Comparison of ENCODE assay signal across 8 cellular contexts in genomic region chr3:99875925-99876781, GRCh38. TPM values are rescaled to one million over a fixed set of nuclear protein-coding genes. Genes with fewer than 3 reads are reported as not detected.
DNase-seq lines count a peak whose midpoint lies in the region; ATAC-seq and TF ChIP-seq lines count a peak whose summit lies in the region.

No MANE protein-coding gene starts in this region.

- BruUV-seq in OCI-LY7 (replicated peaks; lab: Mats Ljungman, UMichigan): no TSS peak

- peak overlapping the region; percentile 70 for H3K4me3 Mint-ChIP-seq in activated T-helper 17 cell treated with anti-CD3 and anti-CD28 coated beads, Interleukin-2, amount 50 U/mL, for 72 hours
- H3K4me3 Mint-ChIP-seq in naive thymus-derived CD8-positive, alpha-beta T cell: peak overlapping the region; percentile 76 to 88 (median 82)
- peak overlapping the region; percentile 76 for H3K4me3 Mint-ChIP-seq in stimulated activated memory B cell treated with anti-CD40 and anti-IgM and Interleukin-4, amounts not matched to agents 10 μg/mL and 1 μg/mL and 100 μg/mL, for 72 hours

- DNase-seq in OCI-LY7 (ENCODE audit: low spot score): no peak
- peak; percentile 72 for DNase-seq in fibroblast of mammary gland (ENCODE audit: low read depth)
- peak; percentile 58 to 78 (median 70) for DNase-seq in naive thymus-derived CD8-positive, alpha-beta T cell

- H3K9me3 ChIP-seq in OCI-LY7 (ENCODE audit: low read length): no peaks in the 10 kb centered on the region

- no peak for TF ChIP-seq CTCF in OCI-LY7 (conservative IDR thresholded peaks at IDR 0.05; ENCODE audit: low read length)
- no peak for TF ChIP-seq CTCF in fibroblast of mammary gland (conservative IDR thresholded peaks at IDR 0.05; ENCODE audit: control insufficient read depth, insufficient read depth, low read depth, low read length)

- H3K36me3 ChIP-seq in ACC112 (ENCODE audit: insufficient read depth, low read length): peaks cover 5% of the 10 kb centered on the region; the same call in 1 of the 2 replicates
- H3K36me3 ChIP-seq in OCI-LY7 (ENCODE audit: insufficient read depth, low read length): no peaks in the 10 kb centered on the region

- H3K27me3 Mint-ChIP-seq in activated T-helper 17 cell treated with anti-CD3 and anti-CD28 coated beads, Interleukin-2, amount 50 U/mL, for 72 hours: no peaks in the 10 kb centered on the region
- H3K27me3 Mint-ChIP-seq in naive thymus-derived CD8-positive, alpha-beta T cell: no peaks in the 10 kb centered on the region
- H3K27me3 Mint-ChIP-seq in stimulated activated memory B cell treated with anti-CD40 and anti-IgM and Interleukin-4, amounts not matched to agents 10 μg/mL and 1 μg/mL and 100 μg/mL, for 72 hours: no peaks in the 10 kb centered on the region

- intact Hi-C loops in OCI-LY7 (cut with micrococcal nuclease; ENCODE audit: unreplicated experiment): no loop called here

- H3K27me3 ChIP-seq in ACC112 (ENCODE audit: insufficient read depth, low read length): no peaks in the 10 kb centered on the region

- H3K27ac ChIP-seq in ACC112 (ENCODE audit: low read depth, low read length) (peak overlapping the region; percentile 73), OCI-LY7 (ENCODE audit: low read depth, low read length, poor library complexity, severe bottlenecking) (no peak overlapping the region)

- ATAC-seq in GM19025 (IDR thresholded peaks at IDR 0.05; ENCODE audit: low read depth, unreplicated experiment) (peak; percentile 88), HG03175 (IDR thresholded peaks at IDR 0.05; ENCODE audit: unreplicated experiment) (peak; percentile 90)
- ATAC-seq in activated T-helper 17 cell treated with anti-CD3 and anti-CD28 coated beads, Interleukin-2, amount 50 U/mL, for 72 hours (replicated peaks): peak; percentile 90
- ATAC-seq in naive thymus-derived CD8-positive, alpha-beta T cell: peak; percentile 95 to 98
- ATAC-seq in stimulated activated memory B cell treated with anti-CD40 and anti-IgM and Interleukin-4, amounts not matched to agents 10 μg/mL and 1 μg/mL and 100 μg/mL, for 72 hours: peak; percentile 97

- peak overlapping the region; percentile 38; the same call in 1 of the 2 replicates for H3K4me2 ChIP-seq in OCI-LY7 (ENCODE audit: low read length)

- H3K4me3 ChIP-seq in ACC112 (ENCODE audit: low read depth, low read length) (peak overlapping the region; percentile 91), OCI-LY7 (ENCODE audit: low read depth, low read length, poor library complexity, severe bottlenecking) (no peak overlapping the region), fibroblast of mammary gland (ENCODE audit: control insufficient read depth, low read depth, low read length) (peak overlapping the region; percentile 83)

- H3K4me1 ChIP-seq in ACC112 (ENCODE audit: control insufficient read depth, insufficient read depth, low read length, unreplicated experiment): peaks cover 49% of the 10 kb centered on the region
- no peaks in the 10 kb centered on the region for H3K4me1 ChIP-seq in OCI-LY7 (ENCODE audit: insufficient read depth, low read length, poor library complexity, severe bottlenecking)

- no peaks in the 10 kb centered on the region for H3K9me3 Mint-ChIP-seq in activated T-helper 17 cell treated with anti-CD3 and anti-CD28 coated beads, Interleukin-2, amount 50 U/mL, for 72 hours
- H3K9me3 Mint-ChIP-seq in naive thymus-derived CD8-positive, alpha-beta T cell: no peaks in the 10 kb centered on the region
- H3K9me3 Mint-ChIP-seq in stimulated activated memory B cell treated with anti-CD40 and anti-IgM and Interleukin-4, amounts not matched to agents 10 μg/mL and 1 μg/mL and 100 μg/mL, for 72 hours: no peaks in the 10 kb centered on the region

- no peaks in the 10 kb centered on the region for H3K36me3 Mint-ChIP-seq in activated T-helper 17 cell treated with anti-CD3 and anti-CD28 coated beads, Interleukin-2, amount 50 U/mL, for 72 hours (ENCODE audit: low read depth)
- no peaks in the 10 kb centered on the region for H3K36me3 Mint-ChIP-seq in naive thymus-derived CD8-positive, alpha-beta T cell
- H3K36me3 Mint-ChIP-seq in stimulated activated memory B cell treated with anti-CD40 and anti-IgM and Interleukin-4, amounts not matched to agents 10 μg/mL and 1 μg/mL and 100 μg/mL, for 72 hours: no peaks in the 10 kb centered on the region

- H3K4me1 Mint-ChIP-seq in activated T-helper 17 cell treated with anti-CD3 and anti-CD28 coated beads, Interleukin-2, amount 50 U/mL, for 72 hours: peaks cover 12% of the 10 kb centered on the region
- H3K4me1 Mint-ChIP-seq in naive thymus-derived CD8-positive, alpha-beta T cell: peaks cover 0 to 29% (median 9%) of the 10 kb centered on the region in 4 donors
- peaks cover 29% of the 10 kb centered on the region for H3K4me1 Mint-ChIP-seq in stimulated activated memory B cell treated with anti-CD40 and anti-IgM and Interleukin-4, amounts not matched to agents 10 μg/mL and 1 μg/mL and 100 μg/mL, for 72 hours

- H3K27ac Mint-ChIP-seq in activated T-helper 17 cell treated with anti-CD3 and anti-CD28 coated beads, Interleukin-2, amount 50 U/mL, for 72 hours: no peak overlapping the region
- peak overlapping the region in 9 of 10 donors; percentile 27 to 87 (median 73) for H3K27ac Mint-ChIP-seq in naive thymus-derived CD8-positive, alpha-beta T cell
- peak overlapping the region; percentile 71 for H3K27ac Mint-ChIP-seq in stimulated activated memory B cell treated with anti-CD40 and anti-IgM and Interleukin-4, amounts not matched to agents 10 μg/mL and 1 μg/mL and 100 μg/mL, for 72 hours

- H4K20me1 ChIP-seq in OCI-LY7 (ENCODE audit: insufficient read depth, low read length): peaks cover 18% of the 10 kb centered on the region

- POLR2A ChIA-PET in OCI-LY7 (lab: Charles Lee): interaction anchor here (0.8 kb wide), 1 partner anchor 23 kb away, joined by 3 read pairs; no protein-coding TSS in a partner anchor
- POLR2A ChIA-PET in naive thymus-derived CD8-positive, alpha-beta T cell (lab: Charles Lee): interaction anchor here (0.6 kb wide), 1 partner anchor 19 kb away, joined by 3 read pairs; no protein-coding TSS in a partner anchor

- H3K79me2 ChIP-seq in ACC112 (ENCODE audit: control insufficient read depth, insufficient read depth, low read length, unreplicated experiment): peaks cover 55% of the 10 kb centered on the region
- H3K79me2 ChIP-seq in OCI-LY7 (ENCODE audit: insufficient read depth, low read depth, low read length): no peaks in the 10 kb centered on the region

- no peak overlapping the region for H2AFZ ChIP-seq in ACC112 (ENCODE audit: low read length, unreplicated experiment)
- no peak overlapping the region for H2AFZ ChIP-seq in OCI-LY7 (ENCODE audit: low read length)

- H3K9me2 ChIP-seq in OCI-LY7 (ENCODE audit: insufficient read depth, low read length): no peaks in the 10 kb centered on the region

- CTCF ChIA-PET in OCI-LY7 (lab: Charles Lee; ENCODE audit: unreplicated experiment): no interaction called here

RNA-seq across cellular contexts. Expression of gene CMSS1, which starts 58.5 kb away (rescaled TPM):
- 25.7 and 34.2 TPM in 2 replicates for total RNA-seq in OCI-LY7 (2014; rRNA removed; shearing (Covaris generic))
- 46.6 and 51.3 TPM in 2 replicates for total RNA-seq in OCI-LY7 (2022)
- 10 to 100 TPM; 29.8 to 67.4 TPM for total RNA-seq in activated T-helper 17 cell treated with anti-CD3 and anti-CD28 coated beads, Interleukin-2, amount 50 U/mL, for 72 hours
- total RNA-seq in naive thymus-derived CD8-positive, alpha-beta T cell: 10 to 100 TPM; 18.9 to 20.2 TPM
- polyA plus RNA-seq in naive thymus-derived CD8-positive, alpha-beta T cell: 10 to 100 TPM; 29.7 to 32.4 (median 32.3) TPM
